1 cellular context compared by ENCODE assay signal in the genomic region with DNA sequence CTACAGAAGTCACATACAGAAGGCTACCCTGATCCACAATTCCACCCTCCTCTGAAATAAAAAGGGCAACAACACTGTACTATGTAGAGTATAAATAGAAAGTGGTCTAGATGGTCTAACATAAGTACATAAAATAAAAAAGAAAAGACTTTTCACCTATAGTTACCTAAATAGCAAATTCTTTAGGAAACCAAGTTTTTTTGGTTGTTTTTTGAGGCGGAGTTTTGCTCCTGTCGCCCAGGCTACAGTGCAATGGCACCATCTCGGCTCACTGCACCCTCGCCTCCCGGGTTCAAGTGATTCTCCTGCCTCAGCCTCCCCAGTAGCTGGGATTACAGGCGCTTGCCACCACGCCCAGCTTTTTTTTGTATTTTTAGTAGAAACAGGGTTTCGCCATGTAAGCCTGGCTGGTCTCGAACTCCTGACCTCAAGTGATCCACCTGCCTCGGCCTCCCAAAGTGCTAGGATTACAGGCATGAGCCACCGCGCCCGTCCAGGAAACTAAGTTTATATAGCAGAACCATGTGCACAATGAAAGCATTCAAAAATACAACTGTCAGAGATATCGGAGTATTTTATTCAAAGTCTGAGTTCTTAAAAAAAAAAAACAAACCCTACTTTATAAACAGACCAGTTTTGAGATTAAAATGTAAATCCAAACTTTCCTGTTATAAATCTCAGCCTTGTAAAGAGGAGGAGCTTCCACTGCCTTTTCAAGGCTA.
TF ChIP-seq lines count a peak whose summit lies in the region.

No MANE protein-coding gene starts in this region.

TF ChIP-seq in H1, 55 proteins besides CTCF, POLR2A, EP300 and RAD21:
- no peak for TF ChIP-seq USF2 (IDR thresholded peaks at IDR 0.05; ENCODE audit: low read length)
- TF ChIP-seq BCL11A (IDR thresholded peaks at IDR 0.05; ENCODE audit: low read depth in 2 of 2, low read length in 2 of 2) = no peak
- no peak for TF ChIP-seq GABPA (IDR thresholded peaks at IDR 0.05; ENCODE audit: borderline replicate concordance, insufficient read depth, low read length)
- TF ChIP-seq TEAD4 (IDR thresholded peaks at IDR 0.05; ENCODE audit: low read depth, low read length) = no peak
- no peak for TF ChIP-seq EZH2 (IDR thresholded peaks at IDR 0.05; ENCODE audit: low read depth, low read length, severe bottlenecking)
- no peak for TF ChIP-seq HDAC6 (IDR thresholded peaks at IDR 0.05; ENCODE audit: low read depth, low read length)
- no peak for TF ChIP-seq KDM1A (IDR thresholded peaks at IDR 0.05; ENCODE audit: borderline replicate concordance, low read length)
